ENCODE assay signal across 16 cellular contexts in the genomic region with DNA sequence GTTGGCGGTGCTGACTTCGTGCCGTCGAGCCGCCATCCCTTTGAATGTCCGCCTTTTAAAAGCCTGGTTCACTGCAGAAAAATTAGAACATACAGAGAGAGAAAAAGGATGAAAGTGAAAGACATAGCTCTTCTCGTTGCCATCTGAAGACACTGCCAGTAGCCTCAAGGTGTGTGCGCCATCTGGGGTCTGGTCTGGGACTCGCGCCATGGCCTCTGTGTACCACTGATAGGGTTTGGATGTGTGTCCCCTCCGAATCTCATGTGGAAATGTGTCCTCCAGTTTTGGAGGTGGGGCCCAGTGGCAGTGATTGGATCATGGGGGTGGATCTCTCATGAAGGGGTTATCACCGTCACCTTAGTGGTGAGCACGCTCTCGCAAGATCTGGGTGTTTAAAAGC. TPM values are rescaled to one million over a fixed set of nuclear protein-coding genes. Genes with fewer than 3 reads are reported as not detected.
DNase-seq lines count a peak whose midpoint lies in the region; ATAC-seq and TF ChIP-seq lines count a peak whose summit lies in the region.
"Had no signal": no experiment of that assay in that cellular context is flagged by ENCODE, and none has a peak within 500 bp of the region (broad histone marks: within the 10 kb centered on the region; RNA-seq: fewer than 3 reads in every experiment).

No MANE protein-coding gene starts in this region.

- TF ChIP-seq CTCF in H9 (conservative IDR thresholded peaks at IDR 0.05), result peak; percentile 39; the same call in 1 of the 3 replicates
- peak in 1 of 2 experiments; percentile 19 for TF ChIP-seq CTCF in brain (conservative IDR thresholded peaks at IDR 0.05)

- H2BK20ac ChIP-seq in H9 (ENCODE audit: low read depth, low read length, poor library complexity, severe bottlenecking), result no peak overlapping the region

- no peak overlapping the region for H3K4ac ChIP-seq in H9 (ENCODE audit: low read depth, low read length)
- peak overlapping the region; percentile 78 for H3K4ac ChIP-seq in trophoblast cell (ENCODE audit: low read depth, low read length)

- ATAC-seq in activated naive CD8-positive, alpha-beta T cell treated with anti-CD3 and anti-CD28 coated beads, Interleukin-2, amount 10 ng/mL, durations not matched to agents 7 days and 5 days (ENCODE audit: low read depth), result no peak
- ATAC-seq in activated naive CD8-positive, alpha-beta T cell treated with anti-CD3 and anti-CD28 coated beads, Interleukin-2, amount 50 U/mL, for 24 hours, result no peak
- no peak for ATAC-seq in GM19452 (IDR thresholded peaks at IDR 0.05; ENCODE audit: unreplicated experiment)
- ATAC-seq: left lung had no signal

- H3T11ph ChIP-seq in H9 (ENCODE audit: low read length), result no peak overlapping the region

- no peak overlapping the region for H3K4me3 ChIP-seq in trophoblast cell (ENCODE audit: low read depth, low read length)
- H3K4me3 ChIP-seq: left lung, prostate gland, SJSA1 had no signal

- H2BK15ac ChIP-seq in H9 (ENCODE audit: low read depth, low read length), result no peak overlapping the region

- no peak overlapping the region for H3K4me2 ChIP-seq in H9 (ENCODE audit: insufficient read depth, insufficient read length, low read length)
- no peak overlapping the region for H3K4me2 ChIP-seq in trophoblast cell (ENCODE audit: low read length)

- H3K4me1 ChIP-seq in H9 (ENCODE audit: insufficient read depth, low read length), result peaks cover 3% of the 10 kb centered on the region; the same call in 1 of the 2 replicates
- peaks cover 7 to 14% of the 10 kb centered on the region in 2 experiments for H3K4me1 ChIP-seq in trophoblast cell (ENCODE audit: control insufficient read depth in 1 of 2, insufficient read depth in 2 of 2, low read length in 2 of 2)
- H3K4me1 ChIP-seq: SJSA1 had no signal

- H3K23me2 ChIP-seq in H9 (ENCODE audit: insufficient read length, low read depth, low read length, poor library complexity, severe bottlenecking), result no peaks in the 10 kb centered on the region

- H2BK5ac ChIP-seq in H9 (ENCODE audit: insufficient read length, low read length) (no peak overlapping the region), trophoblast cell (ENCODE audit: low read depth, low read length, poor library complexity) (no peak overlapping the region)

- H3K9me3 Mint-ChIP-seq in activated naive CD8-positive, alpha-beta T cell treated with anti-CD3 and anti-CD28 coated beads, Interleukin-2, amount 10 ng/mL, durations not matched to agents 7 days and 5 days, result peaks cover 7% of the 10 kb centered on the region
- peaks cover 4% of the 10 kb centered on the region for H3K9me3 Mint-ChIP-seq in activated naive CD8-positive, alpha-beta T cell treated with anti-CD3 and anti-CD28 coated beads, Interleukin-2, amount 50 U/mL, for 24 hours
- H3K9me3 Mint-ChIP-seq in H9 (peaks cover 11 to 14% of the 10 kb centered on the region in 2 experiments), brain (peaks cover 4 to 20% (median 5%) of the 10 kb centered on the region in 5 experiments)
- H3K9me3 Mint-ChIP-seq: activated naive CD4-positive, alpha-beta T cell treated with anti-CD3 and anti-CD28 coated beads, Interleukin-2, amount 50 U/mL, for 24 hours had no signal

- peaks cover 21% of the 10 kb centered on the region for H3K36me3 Mint-ChIP-seq in activated naive CD8-positive, alpha-beta T cell treated with anti-CD3 and anti-CD28 coated beads, Interleukin-2, amount 10 ng/mL, durations not matched to agents 7 days and 5 days
- H3K36me3 Mint-ChIP-seq in activated naive CD8-positive, alpha-beta T cell treated with anti-CD3 and anti-CD28 coated beads, Interleukin-2, amount 50 U/mL, for 24 hours (ENCODE audit: low read depth), result peaks cover 9% of the 10 kb centered on the region
- peaks cover 19 to 29% (median 26%) of the 10 kb centered on the region in 3 experiments for H3K36me3 Mint-ChIP-seq in H9 (ENCODE audit: insufficient read depth in 1 of 3, low read depth in 3 of 3)
- peaks cover 24% of the 10 kb centered on the region for H3K36me3 Mint-ChIP-seq in brain

- H4K91ac ChIP-seq in H9 (ENCODE audit: insufficient read length, low read depth, low read length) (no peak overlapping the region), trophoblast cell (ENCODE audit: low read depth, low read length) (no peak overlapping the region)

- peaks cover 11% of the 10 kb centered on the region for H3K79me1 ChIP-seq in H9 (ENCODE audit: insufficient read depth, low read depth, low read length, poor library complexity, severe bottlenecking)
- H3K79me1 ChIP-seq in trophoblast cell (ENCODE audit: low read length), result peaks cover 1% of the 10 kb centered on the region

- no peak overlapping the region for H4K5ac ChIP-seq in H9 (ENCODE audit: insufficient read length, low read depth, low read length)

- H2BK12ac ChIP-seq in H9 (ENCODE audit: insufficient read length, low read depth, low read length) (no peak overlapping the region), trophoblast cell (ENCODE audit: low read length) (no peak overlapping the region)

- H2AFZ ChIP-seq in H9 (ENCODE audit: low read length) (no peak overlapping the region), trophoblast cell (ENCODE audit: insufficient read depth, low read length, poor library complexity) (no peak overlapping the region)

- H3K27ac Mint-ChIP-seq in activated naive CD8-positive, alpha-beta T cell treated with anti-CD3 and anti-CD28 coated beads, Interleukin-2, amount 10 ng/mL, durations not matched to agents 7 days and 5 days, result peak overlapping the region; percentile 45
- no peak overlapping the region for H3K27ac Mint-ChIP-seq in activated naive CD8-positive, alpha-beta T cell treated with anti-CD3 and anti-CD28 coated beads, Interleukin-2, amount 50 U/mL, for 24 hours
- 0 out of 7 replicates have a peak overlapping the region, but pooled peaks of 1 of the 3 experiments have one; percentile 18 for H3K27ac Mint-ChIP-seq in H9
- H3K27ac Mint-ChIP-seq in brain, result peak overlapping the region; percentile 81 to 96 (median 94)
- H3K27ac Mint-ChIP-seq: activated naive CD4-positive, alpha-beta T cell treated with anti-CD3 and anti-CD28 coated beads, Interleukin-2, amount 50 U/mL, for 24 hours had no signal

- no peak overlapping the region for H3K56ac ChIP-seq in H9 (ENCODE audit: insufficient read length, low read depth, low read length)

- peaks cover 11% of the 10 kb centered on the region for H3K4me1 Mint-ChIP-seq in activated naive CD8-positive, alpha-beta T cell treated with anti-CD3 and anti-CD28 coated beads, Interleukin-2, amount 10 ng/mL, durations not matched to agents 7 days and 5 days
- peaks cover 19% of the 10 kb centered on the region for H3K4me1 Mint-ChIP-seq in activated naive CD8-positive, alpha-beta T cell treated with anti-CD3 and anti-CD28 coated beads, Interleukin-2, amount 50 U/mL, for 24 hours
- H3K4me1 Mint-ChIP-seq in H9 (peaks cover 21 to 36% of the 10 kb centered on the region in 2 experiments), brain (peaks cover 71% of the 10 kb centered on the region)

- no peak overlapping the region for H3K27ac ChIP-seq in H9 (ENCODE audit: insufficient read length, low read depth, low read length)
- no peak overlapping the region for H3K27ac ChIP-seq in trophoblast cell (ENCODE audit: low read depth, low read length)
- H3K27ac ChIP-seq in substantia nigra (ENCODE audit: low read depth, low read length, poor library complexity, severe bottlenecking), result no peak overlapping the region
- H3K27ac ChIP-seq: left lung, prostate gland, SJSA1 had no signal

- WGBS in H9 (ENCODE audit: extremely low coverage, insufficient read length, low lambda C conversion rate), result no CpG with 5 or more reads among the region's 14 CpGs
- no CpG with 5 or more reads among the region's 14 CpGs for WGBS in trophoblast cell (ENCODE audit: extremely low coverage, insufficient coverage, insufficient read length)

- H3K9me3 ChIP-seq in H9 (ENCODE audit: control insufficient read depth, low read depth, low read length), result no peaks in the 10 kb centered on the region
- H3K9me3 ChIP-seq in trophoblast cell (ENCODE audit: insufficient read depth, low read depth, low read length), result peaks cover 6% of the 10 kb centered on the region
- H3K9me3 ChIP-seq: prostate gland had no signal

- H4K8ac ChIP-seq in H9 (replicated peaks; ENCODE audit: insufficient read length, low read depth, low read length) (no peak overlapping the region), trophoblast cell (ENCODE audit: low read depth, low read length) (no peak overlapping the region)

- H2AK5ac ChIP-seq in H9 (ENCODE audit: insufficient read length, low read length) (no peak overlapping the region), trophoblast cell (ENCODE audit: low read length) (no peak overlapping the region)

- peaks cover 22 to 38% of the 10 kb centered on the region in 2 experiments for H3K36me3 ChIP-seq in trophoblast cell (ENCODE audit: control insufficient read depth in 1 of 2, insufficient read depth in 2 of 2, low read length in 2 of 2)
- H3K36me3 ChIP-seq: prostate gland had no signal

- H3K14ac ChIP-seq in H9 (ENCODE audit: insufficient read depth, low read length), result no peak overlapping the region
- no peak overlapping the region for H3K14ac ChIP-seq in trophoblast cell (ENCODE audit: low read length)

- no peak overlapping the region for H4K12ac ChIP-seq in trophoblast cell (ENCODE audit: low read depth, low read length)

- no peak overlapping the region for H3K23ac ChIP-seq in H9 (ENCODE audit: insufficient read length, low read depth, low read length)
- no peak overlapping the region for H3K23ac ChIP-seq in trophoblast cell (ENCODE audit: low read length)

- no peaks in the 10 kb centered on the region for H3K27me3 Mint-ChIP-seq in activated naive CD8-positive, alpha-beta T cell treated with anti-CD3 and anti-CD28 coated beads, Interleukin-2, amount 10 ng/mL, durations not matched to agents 7 days and 5 days
- no peaks in the 10 kb centered on the region for H3K27me3 Mint-ChIP-seq in activated naive CD8-positive, alpha-beta T cell treated with anti-CD3 and anti-CD28 coated beads, Interleukin-2, amount 50 U/mL, for 24 hours
- H3K27me3 Mint-ChIP-seq in H9 (ENCODE audit: low read depth), result no peaks in the 10 kb centered on the region
- peaks cover 3% of the 10 kb centered on the region for H3K27me3 Mint-ChIP-seq in brain
- H3K27me3 Mint-ChIP-seq: activated naive CD4-positive, alpha-beta T cell treated with anti-CD3 and anti-CD28 coated beads, Interleukin-2, amount 50 U/mL, for 24 hours had no signal

- peaks cover 49% of the 10 kb centered on the region; the same call in 1 of the 2 replicates for H3K79me2 ChIP-seq in H9 (ENCODE audit: insufficient read depth, low read length)
- H3K79me2 ChIP-seq in trophoblast cell (ENCODE audit: control insufficient read depth, insufficient read depth, low read length, poor library complexity), result peaks cover 22% of the 10 kb centered on the region

- DNase-seq in activated naive CD8-positive, alpha-beta T cell treated with anti-CD3 and anti-CD28 coated beads, Interleukin-2, amount 10 ng/mL, durations not matched to agents 7 days and 5 days, result no peak
- DNase-seq in activated naive CD8-positive, alpha-beta T cell treated with anti-CD3 and anti-CD28 coated beads, Interleukin-2, amount 50 U/mL, for 24 hours, result no peak
- DNase-seq in H9 (no peak), trophoblast cell (no peak), substantia nigra (lab: John Stamatoyannopoulos, UW) (no peak)
- no peak for DNase-seq in activated CD8-positive, alpha-beta memory T cell treated with anti-CD3 and anti-CD28 coated beads, Interleukin-2, amount 50 U/mL, for 4 hours
- DNase-seq: cerebellar nuclear complex; left lung; NCI-H1436 treated with DMSO at 0.1 percent for 48 hours; NCI-H446; stimulated activated CD4-positive, alpha-beta T cell treated with anti-CD3 and anti-CD28 coated beads, Interleukin-12 subunit alpha, Interleukin-12 subunit beta, amount 100 ng/mL, for 4 hours had no signal

- H2BK120ac ChIP-seq in H9 (ENCODE audit: low read depth, low read length, poor library complexity, severe bottlenecking) (no peak overlapping the region), trophoblast cell (ENCODE audit: insufficient read depth, low read length, poor library complexity) (no peak overlapping the region)

- peaks cover 4% of the 10 kb centered on the region for H4K20me1 ChIP-seq in H9 (ENCODE audit: control insufficient read depth, insufficient read depth, insufficient read length)

- H3K9ac ChIP-seq in H9 (ENCODE audit: extremely low read depth, insufficient read length, low read length), result no peak overlapping the region
- H3K9ac ChIP-seq in trophoblast cell (ENCODE audit: low read length), result no peak overlapping the region

- POLR2A ChIA-PET in activated naive CD8-positive, alpha-beta T cell treated with anti-CD3 and anti-CD28 coated beads, Interleukin-2, amount 10 ng/mL, durations not matched to agents 7 days and 5 days (lab: Charles Lee), result no interaction called here

- H3K27me3 ChIP-seq in H9 (ENCODE audit: insufficient read depth, low read length) (no peaks in the 10 kb centered on the region), trophoblast cell (ENCODE audit: insufficient read depth, low read length) (no peaks in the 10 kb centered on the region)
- H3K27me3 ChIP-seq: left lung, SJSA1 had no signal

- no peak overlapping the region for H3K4me3 Mint-ChIP-seq in activated naive CD8-positive, alpha-beta T cell treated with anti-CD3 and anti-CD28 coated beads, Interleukin-2, amount 10 ng/mL, durations not matched to agents 7 days and 5 days
- H3K4me3 Mint-ChIP-seq in activated naive CD8-positive, alpha-beta T cell treated with anti-CD3 and anti-CD28 coated beads, Interleukin-2, amount 50 U/mL, for 24 hours, result no peak overlapping the region
- peak overlapping the region in 1 of 2 experiments; percentile 5; a peak in 1 of 5 replicates for H3K4me3 Mint-ChIP-seq in H9
- peak overlapping the region; percentile 45 to 74 (median 72) for H3K4me3 Mint-ChIP-seq in brain
- H3K4me3 Mint-ChIP-seq: activated naive CD4-positive, alpha-beta T cell treated with anti-CD3 and anti-CD28 coated beads, Interleukin-2, amount 50 U/mL, for 24 hours had no signal

- H3K18ac ChIP-seq in H9 (ENCODE audit: insufficient read length, low read depth, low read length) (no peak overlapping the region), trophoblast cell (ENCODE audit: low read length) (peak overlapping the region; percentile 24)

RNA-seq across cellular contexts. Expression of a gene that starts 15.5 kb away (rescaled TPM):
- 10 to 100 TPM; 60.9 to 62.5 TPM for total RNA-seq in activated naive CD8-positive, alpha-beta T cell treated with anti-CD3 and anti-CD28 coated beads, Interleukin-2, amount 10 ng/mL, durations not matched to agents 7 days and 5 days
- total RNA-seq in H9 (2021), result 123 and 125 TPM in 2 replicates
- 127 TPM for polyA plus RNA-seq in brain (ENCODE audit: insufficient read depth, low read depth, low replicate concordance)
- 175 and 188 TPM in 2 replicates for polyA plus RNA-seq in trophoblast cell (2013)

Comparison
In these comparisons a context has a peak if more than half of its experiments do, and no peak if none do; other contexts are left out.
1. H3K4me3 Mint-ChIP-seq: peak in brain (5 of 5); none in activated naive CD8-positive, alpha-beta T cell treated with anti-CD3 and anti-CD28 coated beads, Interleukin-2, amount 10 ng/mL, durations not matched to agents 7 days and 5 days (single experiment) and activated naive CD8-positive, alpha-beta T cell treated with anti-CD3 and anti-CD28 coated beads, Interleukin-2, amount 50 U/mL, for 24 hours (single experiment).